ENCODE assay signal across 18 cellular contexts in the genomic region with DNA sequence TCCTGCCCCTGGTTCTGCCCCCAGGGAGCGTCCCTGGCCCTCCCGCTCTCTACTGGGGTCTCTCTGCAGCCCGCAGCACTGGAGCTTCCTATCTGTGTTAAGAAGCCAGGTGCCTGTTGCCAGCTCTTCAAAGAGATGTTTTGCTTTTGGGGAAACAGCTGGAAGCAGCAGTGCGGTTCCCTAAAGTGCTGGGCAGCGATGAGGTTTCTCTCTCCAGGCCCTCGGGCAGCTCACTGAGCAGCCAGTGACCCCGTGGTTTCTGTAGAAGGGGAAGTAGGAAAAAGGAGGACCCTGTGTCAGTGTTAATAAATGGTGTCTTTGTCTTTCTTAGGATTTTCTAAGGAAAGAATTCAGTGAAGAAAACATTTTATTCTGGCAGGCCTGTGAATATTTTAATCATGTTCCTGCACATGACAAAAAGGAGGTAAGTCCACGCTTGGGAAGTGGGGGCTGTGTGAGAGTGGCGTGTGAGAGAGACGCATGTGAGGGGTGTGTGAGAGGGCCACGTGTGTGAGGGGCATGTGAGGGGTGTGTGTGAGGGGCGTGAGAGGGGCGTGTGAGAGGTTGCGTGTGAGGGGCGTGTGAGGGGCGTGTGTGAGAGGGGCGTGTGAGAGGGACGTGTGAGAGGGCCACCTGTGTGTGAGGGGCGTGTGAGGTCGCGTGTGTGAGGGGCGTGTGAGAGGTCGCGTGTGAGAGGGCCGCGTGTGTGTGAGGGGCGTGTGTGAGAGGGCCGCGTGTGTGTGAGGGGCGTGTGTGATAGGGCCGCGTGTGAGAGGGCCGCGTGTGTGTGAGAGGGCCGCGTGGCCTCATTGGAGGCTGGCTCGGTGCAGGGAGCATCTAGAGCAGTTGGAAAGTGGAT. TPM values are rescaled to one million over a fixed set of nuclear protein-coding genes. Genes with fewer than 3 reads are reported as not detected.
DNase-seq lines count a peak whose midpoint lies in the region; ATAC-seq, FAIRE-seq and TF ChIP-seq lines count a peak whose summit lies in the region.
"Had no signal": no experiment of that assay in that cellular context is flagged by ENCODE, and none has a peak within 500 bp of the region (broad histone marks: within the 10 kb centered on the region; RNA-seq: fewer than 3 reads in every experiment).

No MANE protein-coding gene starts in this region.

- H2BK12ac ChIP-seq in mesenchymal stem cell (ENCODE audit: low read length in 2 of 2) = no peak overlapping the region

- peak overlapping the region in 1 of 2 experiments; percentile 4 for H3K14ac ChIP-seq in mesenchymal stem cell (ENCODE audit: low read length in 2 of 2)

- no peaks in the 10 kb centered on the region for H3K9me3 Mint-ChIP-seq in stimulated activated naive CD8-positive, alpha-beta T cell treated with anti-CD3 and anti-CD28 coated beads, Interleukin-15, amount 100 ng/mL, for 72 hours
- H3K9me3 Mint-ChIP-seq: activated naive CD4-positive, alpha-beta T cell treated with anti-CD3 and anti-CD28 coated beads, Interleukin-2, amount 50 U/mL, for 24 hours had no signal

- H3K4me3 ChIP-seq in left ventricle myocardium inferior (no peak overlapping the region), bronchial epithelial cell (ENCODE audit: low read depth, low read length) (no peak overlapping the region), mesenchymal stem cell (ENCODE audit: insufficient read depth in 1 of 2, low read depth in 1 of 2, low read length in 2 of 2) (no peak overlapping the region)
- H3K4me3 ChIP-seq: gastroesophageal sphincter, testis had no signal

- intact Hi-C loops in cardiac septum (cut with DNase I) (no loop called here), left ventricle myocardium inferior (cut with micrococcal nuclease) (no loop called here)

- no peaks in the 10 kb centered on the region for H3K4me1 Mint-ChIP-seq in stimulated activated naive CD8-positive, alpha-beta T cell treated with anti-CD3 and anti-CD28 coated beads, Interleukin-15, amount 100 ng/mL, for 72 hours
- H3K4me1 Mint-ChIP-seq: activated naive CD4-positive, alpha-beta T cell treated with anti-CD3 and anti-CD28 coated beads, Interleukin-2, amount 50 U/mL, for 24 hours had no signal

- H3K27ac ChIP-seq in left ventricle myocardium inferior (replicated peaks) (no peak overlapping the region), mesenchymal stem cell (ENCODE audit: low read length, poor library complexity, severe bottlenecking) (no peak overlapping the region), foreskin keratinocyte (no peak overlapping the region)
- H3K27ac ChIP-seq: gastroesophageal sphincter, HL-60, testis had no signal

- 94% methylated on average over 25 of the region's 37 CpGs for WGBS in mesenchymal stem cell

- no peak overlapping the region for H3K4me2 ChIP-seq in mesenchymal stem cell (ENCODE audit: low read length, poor library complexity, severe bottlenecking)

- DNase-seq in cardiac septum (ENCODE audit: low spot score) = peak; percentile 73
- no peak for DNase-seq in left ventricle myocardium inferior
- no peak for DNase-seq in bronchial epithelial cell (ENCODE audit: low read depth)
- no peak for DNase-seq in mesenchymal stem cell
- DNase-seq in stimulated activated naive CD8-positive, alpha-beta T cell treated with anti-CD3 and anti-CD28 coated beads, Interleukin-15, amount 100 ng/mL, for 72 hours = no peak
- no peak for DNase-seq in NCI-H2107 treated with DMSO at 0.1 percent for 48 hours (lab: John Stamatoyannopoulos, UW; ENCODE audit: unreplicated experiment)
- no peak for DNase-seq in effector CD4-positive, alpha-beta T cell
- no peak for DNase-seq in foreskin keratinocyte
- DNase-seq: dermis blood vessel endothelial cell, MM.1S, NCI-H526 had no signal

- H3K4me3 Mint-ChIP-seq in stimulated activated naive CD8-positive, alpha-beta T cell treated with anti-CD3 and anti-CD28 coated beads, Interleukin-15, amount 100 ng/mL, for 72 hours = no peak overlapping the region
- H3K4me3 Mint-ChIP-seq: activated naive CD4-positive, alpha-beta T cell treated with anti-CD3 and anti-CD28 coated beads, Interleukin-2, amount 50 U/mL, for 24 hours had no signal

- H2BK5ac ChIP-seq in mesenchymal stem cell (ENCODE audit: low read depth, low read length, poor library complexity, severe bottlenecking) = no peak overlapping the region

- H3K27me3 ChIP-seq in left ventricle myocardium inferior (ENCODE audit: low read depth) (no peaks in the 10 kb centered on the region), bronchial epithelial cell (ENCODE audit: control insufficient read depth, insufficient read depth, low read length) (no peaks in the 10 kb centered on the region), mesenchymal stem cell (ENCODE audit: control insufficient read depth in 1 of 2, insufficient read depth in 1 of 2, low read length in 2 of 2) (no peaks in the 10 kb centered on the region), foreskin keratinocyte (no peaks in the 10 kb centered on the region)
- H3K27me3 ChIP-seq: gastroesophageal sphincter, testis had no signal

- H2AK5ac ChIP-seq in mesenchymal stem cell (ENCODE audit: low read length, severe bottlenecking) = no peak overlapping the region

- no peak overlapping the region for H3K27ac Mint-ChIP-seq in stimulated activated naive CD8-positive, alpha-beta T cell treated with anti-CD3 and anti-CD28 coated beads, Interleukin-15, amount 100 ng/mL, for 72 hours
- H3K27ac Mint-ChIP-seq: activated naive CD4-positive, alpha-beta T cell treated with anti-CD3 and anti-CD28 coated beads, Interleukin-2, amount 50 U/mL, for 24 hours had no signal

- H2BK120ac ChIP-seq in mesenchymal stem cell (ENCODE audit: low read depth, low read length) = no peak overlapping the region

- H3K18ac ChIP-seq in mesenchymal stem cell (ENCODE audit: low read depth in 1 of 2, low read length in 2 of 2) = no peak overlapping the region

- H3K79me1 ChIP-seq in mesenchymal stem cell (replicated peaks; ENCODE audit: low read length, poor library complexity, severe bottlenecking) = peaks cover 25% of the 10 kb centered on the region

- H3K4ac ChIP-seq in mesenchymal stem cell (ENCODE audit: low read depth in 1 of 2, low read length in 2 of 2) = no peak overlapping the region

- TF ChIP-seq CTCF in left ventricle myocardium inferior (IDR thresholded peaks at IDR 0.05; ENCODE audit: borderline replicate concordance) (no peak), bronchial epithelial cell (IDR thresholded peaks at IDR 0.05; ENCODE audit: insufficient read depth, low read length, severe bottlenecking) (no peak), foreskin keratinocyte (conservative IDR thresholded peaks at IDR 0.05) (no peak)

- no peak overlapping the region for H4K8ac ChIP-seq in mesenchymal stem cell (ENCODE audit: low read length)

- H2AFZ ChIP-seq in mesenchymal stem cell (ENCODE audit: low read depth, low read length) = no peak overlapping the region

- H2BK15ac ChIP-seq in mesenchymal stem cell (ENCODE audit: low read depth, poor library complexity, severe bottlenecking) = peak overlapping the region; percentile 9

- H4K91ac ChIP-seq in mesenchymal stem cell (ENCODE audit: low read length) = no peak overlapping the region

- H3K4me1 ChIP-seq in left ventricle myocardium inferior = no peaks in the 10 kb centered on the region
- peaks cover 17% of the 10 kb centered on the region for H3K4me1 ChIP-seq in mesenchymal stem cell (ENCODE audit: control insufficient read depth, insufficient read depth, low read depth, low read length)
- no peaks in the 10 kb centered on the region for H3K4me1 ChIP-seq in foreskin keratinocyte
- H3K4me1 ChIP-seq: gastroesophageal sphincter had no signal

- ATAC-seq in stimulated activated naive CD8-positive, alpha-beta T cell treated with anti-CD3 and anti-CD28 coated beads, Interleukin-15, amount 100 ng/mL, for 72 hours = no peak
- ATAC-seq in foreskin keratinocyte = no peak
- ATAC-seq: gastroesophageal sphincter had no signal

- peaks cover 35% of the 10 kb centered on the region for H3K36me3 ChIP-seq in left ventricle myocardium inferior
- H3K36me3 ChIP-seq in bronchial epithelial cell (ENCODE audit: control insufficient read depth, insufficient read depth, low read length) = peaks cover 51% of the 10 kb centered on the region
- peaks cover 27 to 47% of the 10 kb centered on the region in 2 experiments for H3K36me3 ChIP-seq in mesenchymal stem cell (ENCODE audit: control insufficient read depth in 1 of 2, insufficient read depth in 2 of 2, low read depth in 1 of 2, low read length in 2 of 2)

- FAIRE-seq in bronchial epithelial cell (lab: Jason Lieb, UNC) = peak; percentile 23
- FAIRE-seq: GM18507 had no signal

- H3K27me3 Mint-ChIP-seq in stimulated activated naive CD8-positive, alpha-beta T cell treated with anti-CD3 and anti-CD28 coated beads, Interleukin-15, amount 100 ng/mL, for 72 hours = no peaks in the 10 kb centered on the region
- H3K27me3 Mint-ChIP-seq: activated naive CD4-positive, alpha-beta T cell treated with anti-CD3 and anti-CD28 coated beads, Interleukin-2, amount 50 U/mL, for 24 hours had no signal

- H3K9me3 ChIP-seq in left ventricle myocardium inferior (replicated peaks) (no peaks in the 10 kb centered on the region), mesenchymal stem cell (ENCODE audit: control insufficient read depth, low read length) (no peaks in the 10 kb centered on the region)
- H3K9me3 ChIP-seq: gastroesophageal sphincter, testis had no signal

- no peak overlapping the region for H3K23ac ChIP-seq in mesenchymal stem cell (ENCODE audit: low read length in 2 of 2)

- H3K9ac ChIP-seq in mesenchymal stem cell (ENCODE audit: low read length) = no peak overlapping the region

RNA-seq across cellular contexts. Expression of gene HGFAC, which starts 27.1 kb away (rescaled TPM):
- total RNA-seq in cardiac septum (0.38 TPM), left ventricle myocardium inferior (0.80 TPM), bronchial epithelial cell (not detected in 2 replicates), foreskin keratinocyte (not detected in 2 replicates)
- 0.10 TPM for polyA plus RNA-seq in mesenchymal stem cell (2013, experiment 1 of 2)
- 0.01 TPM for polyA plus RNA-seq in mesenchymal stem cell (2013, experiment 2 of 2)
- not detected in 2 replicates for polyA plus RNA-seq in foreskin keratinocyte
- total RNA-seq: Daoy had no signal
- polyA plus RNA-seq: AG04450 had no signal

RNA-seq across cellular contexts. Expression of gene DOK7, which starts 48.5 kb away (rescaled TPM):
- total RNA-seq in cardiac septum (62.7 TPM), left ventricle myocardium inferior (46.7 TPM), bronchial epithelial cell (1.0 and 4.2 TPM in 2 replicates), foreskin keratinocyte (0.81 and 1.1 TPM in 2 replicates)
- not detected for polyA plus RNA-seq in mesenchymal stem cell (2013, experiment 1 of 2)
- polyA plus RNA-seq in mesenchymal stem cell (2013, experiment 2 of 2) = not detected
- polyA plus RNA-seq in foreskin keratinocyte = 0.71 and 1.1 TPM in 2 replicates
- polyA plus RNA-seq: AG04450 had no signal
